15 cellular contexts compared by ENCODE assay signal in the genomic region with DNA sequence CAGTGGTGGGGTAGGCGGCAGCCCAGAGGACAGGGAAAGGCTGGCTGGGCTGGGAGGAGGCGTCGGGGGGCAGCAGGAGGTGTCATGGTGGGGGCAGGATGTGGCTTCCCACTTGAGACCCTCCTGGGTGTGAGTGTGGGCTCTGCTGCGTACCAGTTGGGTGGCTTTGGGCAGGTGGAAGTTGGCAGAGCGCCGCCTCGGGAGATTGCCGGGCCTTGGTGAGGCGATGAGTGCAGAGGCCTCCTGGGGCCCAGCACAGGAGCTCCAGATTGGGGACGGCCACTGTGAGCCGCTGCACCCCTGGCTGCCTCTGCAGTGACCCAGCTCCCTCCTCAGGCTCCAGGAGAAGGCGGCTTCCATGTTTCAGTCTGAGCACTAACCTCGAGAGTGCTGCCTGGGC. TPM values are rescaled to one million over a fixed set of nuclear protein-coding genes. Genes with fewer than 3 reads are reported as not detected.
DNase-seq lines count a peak whose midpoint lies in the region; ATAC-seq and TF ChIP-seq lines count a peak whose summit lies in the region.
"Had no signal": no experiment of that assay in that cellular context is flagged by ENCODE, and none has a peak within 500 bp of the region (broad histone marks: within the 10 kb centered on the region; RNA-seq: fewer than 3 reads in every experiment).

No MANE protein-coding gene starts in this region.

- H3K9me3 ChIP-seq in heart left ventricle (no peaks in the 10 kb centered on the region), neuronal stem cell (replicated peaks in 1 of 2; ENCODE audit: control insufficient read depth in 2 of 2, insufficient read depth in 1 of 2, low read depth in 1 of 2, low read length in 2 of 2) (no peaks in the 10 kb centered on the region), testis (no peaks in the 10 kb centered on the region)

- H3K27ac ChIP-seq in heart left ventricle: peak overlapping the region in 10 of 12 donors; percentile 5 to 75 (median 46)
- H3K27ac ChIP-seq in neuronal stem cell (replicated peaks; ENCODE audit: low read length): no peak overlapping the region
- peak overlapping the region; percentile 26 to 39 for H3K27ac ChIP-seq in testis
- H3K27ac ChIP-seq: KMS-11, RWPE1 had no signal

- H3K4me2 ChIP-seq in neuronal stem cell (ENCODE audit: insufficient read depth, low read length, poor library complexity, severe bottlenecking): no peak overlapping the region
- H3K4me2 ChIP-seq: KMS-11 had no signal

- WGBS in heart left ventricle, 4 donors: 77 to 85% (median 83%) methylated on average over 8 to 13 of the region's 13 CpGs
- no CpG with 5 or more reads among the region's 13 CpGs for WGBS in neuronal stem cell (ENCODE audit: extremely low coverage in 2 of 2, insufficient read length in 2 of 2, insufficient replicate concordance in 1 of 2), 2 donors
- WGBS in testis, 2 donors: 95 to 97% methylated on average over 6 to 12 of the region's 13 CpGs

- peaks cover 21% of the 10 kb centered on the region for H3K79me1 ChIP-seq in neuronal stem cell (ENCODE audit: low read depth, low read length)

- TF ChIP-seq CTCF in heart left ventricle (IDR thresholded peaks at IDR 0.05) (no peak), WTC11 (IDR thresholded peaks at IDR 0.05) (no peak), testis (IDR thresholded peaks at IDR 0.05) (no peak), Calu3 (IDR thresholded peaks at IDR 0.05; ENCODE audit: unreplicated experiment) (no peak)

- BruUV-seq in Calu3 (replicated peaks; lab: Mats Ljungman, UMichigan): no TSS peak

- H4K91ac ChIP-seq in neuronal stem cell (ENCODE audit: low read depth, low read length, poor library complexity): no peak overlapping the region

- TF ChIP-seq POLR2A in heart left ventricle (IDR thresholded peaks at IDR 0.05): no peak
- no peak for TF ChIP-seq POLR2A in testis (IDR thresholded peaks at IDR 0.05)

- CTCF ChIA-PET in WTC11 (lab: Charles Lee) (interaction anchor here (1.4 kb wide), 1 partner anchor 44 kb away, joined by 5 read pairs; no protein-coding TSS in a partner anchor), Calu3 (lab: Charles Lee) (interaction anchor here (1.6 kb wide), 1 partner anchor 9 kb away, joined by 3 read pairs; no protein-coding TSS in a partner anchor)

- intact Hi-C loops in heart left ventricle (cut with DNase I) (loop anchor here in 1 of 10 donors (10.0 kb wide), 1 partner anchor 213 kb away; a partner anchor contains a TSS), cardiac septum (cut with DNase I) (no loop called here), testis (cut with DNase I; ENCODE audit: low total_unique reads) (no loop called here), Calu3 (cut with micrococcal nuclease; ENCODE audit: unreplicated experiment) (no loop called here)

- H4K8ac ChIP-seq in neuronal stem cell (ENCODE audit: low read depth, low read length): no peak overlapping the region

- no peak overlapping the region for H3K23ac ChIP-seq in neuronal stem cell (ENCODE audit: low read depth, low read length, poor library complexity)

- no peak overlapping the region for H3K14ac ChIP-seq in neuronal stem cell (ENCODE audit: low read length)

- no peak overlapping the region for H2BK15ac ChIP-seq in neuronal stem cell (ENCODE audit: low read length)

- H3K4me3 Mint-ChIP-seq in WTC11 (no peak overlapping the region), Calu3 (ENCODE audit: low read depth, unreplicated experiment) (no peak overlapping the region)

- H2BK5ac ChIP-seq in neuronal stem cell (ENCODE audit: low read length): peak overlapping the region; percentile 87

- no peak overlapping the region for H3K9ac ChIP-seq in neuronal stem cell (ENCODE audit: low read depth, low read length, poor library complexity)
- H3K9ac ChIP-seq: KMS-11 had no signal

- POLR2A ChIA-PET in WTC11 (lab: Charles Lee): interaction anchor here (0.7 kb wide), 1 partner anchor 44 kb away, joined by 3 read pairs; no protein-coding TSS in a partner anchor

- H3K27me3 Mint-ChIP-seq in WTC11 (ENCODE audit: low read depth) (no peaks in the 10 kb centered on the region), Calu3 (ENCODE audit: unreplicated experiment) (no peaks in the 10 kb centered on the region)

- H2BK120ac ChIP-seq in neuronal stem cell (ENCODE audit: low read depth, low read length): no peak overlapping the region

- no peak overlapping the region for H2BK12ac ChIP-seq in neuronal stem cell (ENCODE audit: low read length)

- H3K27ac Mint-ChIP-seq in WTC11 (no peak overlapping the region), Calu3 (ENCODE audit: unreplicated experiment) (no peak overlapping the region)

- no peak overlapping the region for H3K4ac ChIP-seq in neuronal stem cell (ENCODE audit: low read length)

- peak overlapping the region; percentile 14 for H2AK5ac ChIP-seq in neuronal stem cell (ENCODE audit: low read depth, low read length)

- DNase-seq in heart left ventricle (no peak), cardiac septum (ENCODE audit: low spot score) (no peak), WTC11 (ENCODE audit: low spot score) (no peak), neuronal stem cell (ENCODE audit: low spot score) (no peak), testis (no peak), NCI-H82 (lab: John Stamatoyannopoulos, UW) (no peak), Calu3 (no peak)
- DNase-seq: NCI-H1436, NCI-H2029, NCI-H2171 treated with DMSO at 0.1 percent for 48 hours, NCI-H446 treated with DMSO at 0.1 percent for 48 hours, PC-3 had no signal

- H3K18ac ChIP-seq in neuronal stem cell (ENCODE audit: low read length): no peak overlapping the region

- H3K36me3 ChIP-seq in heart left ventricle (no peaks in the 10 kb centered on the region), neuronal stem cell (replicated peaks in 1 of 2; ENCODE audit: control insufficient read depth in 2 of 2, insufficient read depth in 2 of 2, low read length in 2 of 2) (peaks cover 28 to 75% of the 10 kb centered on the region in 2 donors), testis (ENCODE audit: low read depth, missing control alignments) (no peaks in the 10 kb centered on the region)

- H3K36me3 Mint-ChIP-seq in WTC11: peaks cover 32% of the 10 kb centered on the region
- H3K36me3 Mint-ChIP-seq in Calu3 (ENCODE audit: insufficient read depth, unreplicated experiment): peaks cover 46% of the 10 kb centered on the region

- ATAC-seq in heart left ventricle (peak in 1 of 4 donors; percentile 13), WTC11 (no peak), GM21367 (IDR thresholded peaks at IDR 0.05; ENCODE audit: unreplicated experiment) (no peak)
- ATAC-seq: PC-3 had no signal

- H3K4me3 ChIP-seq in heart left ventricle (no peak overlapping the region), neuronal stem cell (ENCODE audit: low read length in 2 of 2) (no peak overlapping the region), testis (no peak overlapping the region)

- H3K9me3 Mint-ChIP-seq in WTC11: no peaks in the 10 kb centered on the region
- H3K9me3 Mint-ChIP-seq in Calu3 (ENCODE audit: low read depth, unreplicated experiment): no peaks in the 10 kb centered on the region

- H3K4me1 Mint-ChIP-seq in WTC11 (peaks cover 14% of the 10 kb centered on the region), Calu3 (ENCODE audit: low read depth, unreplicated experiment) (peaks cover 13% of the 10 kb centered on the region)

- no peak overlapping the region for H2AFZ ChIP-seq in neuronal stem cell (ENCODE audit: low read length)

- H3K4me1 ChIP-seq in heart left ventricle (peaks cover 4 to 44% (median 17%) of the 10 kb centered on the region in 12 donors), neuronal stem cell (ENCODE audit: control insufficient read depth in 2 of 2, insufficient read depth in 1 of 2, low read depth in 1 of 2, low read length in 2 of 2) (peaks cover 9 to 10% of the 10 kb centered on the region in 2 donors), testis (peaks cover 51% of the 10 kb centered on the region)

- H3K27me3 ChIP-seq in heart left ventricle (no peaks in the 10 kb centered on the region), neuronal stem cell (ENCODE audit: control insufficient read depth in 3 of 3, insufficient read depth in 3 of 3, low read depth in 1 of 3, low read length in 3 of 3) (no peaks in the 10 kb centered on the region), testis (no peaks in the 10 kb centered on the region)

TF ChIP-seq in WTC11, 78 proteins besides CTCF, POLR2A, EP300 and RAD21 (continues in another document):
- TF ChIP-seq FOXP1 (CRISPR knock-in tag; IDR thresholded peaks at IDR 0.05; ENCODE audit: borderline replicate concordance) (no peak), ELF4 (CRISPR knock-in tag; IDR thresholded peaks at IDR 0.05; ENCODE audit: low read depth) (no peak)
- TF ChIP-seq, protein P1, sequence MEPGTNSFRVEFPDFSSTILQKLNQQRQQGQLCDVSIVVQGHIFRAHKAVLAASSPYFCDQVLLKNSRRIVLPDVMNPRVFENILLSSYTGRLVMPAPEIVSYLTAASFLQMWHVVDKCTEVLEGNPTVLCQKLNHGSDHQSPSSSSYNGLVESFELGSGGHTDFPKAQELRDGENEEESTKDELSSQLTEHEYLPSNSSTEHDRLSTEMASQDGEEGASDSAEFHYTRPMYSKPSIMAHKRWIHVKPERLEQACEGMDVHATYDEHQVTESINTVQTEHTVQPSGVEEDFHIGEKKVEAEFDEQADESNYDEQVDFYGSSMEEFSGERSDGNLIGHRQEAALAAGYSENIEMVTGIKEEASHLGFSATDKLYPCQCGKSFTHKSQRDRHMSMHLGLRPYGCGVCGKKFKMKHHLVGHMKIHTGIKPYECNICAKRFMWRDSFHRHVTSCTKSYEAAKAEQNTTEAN (CRISPR knock-in tag; IDR thresholded peaks at IDR 0.05): no peak

RNA-seq across cellular contexts. Expression of a gene that starts 13.8 kb away (rescaled TPM):
- 10 to 100 TPM; 10.9 to 30.6 (median 15.3) TPM for total RNA-seq in heart left ventricle
- polyA plus RNA-seq in heart left ventricle: 1 to 10 TPM; 8.5 to 9.0 TPM
- total RNA-seq in cardiac septum: 7.3 TPM
- total RNA-seq in WTC11 (2021): 61.0 to 81.8 TPM (median 63.1 TPM) in 3 replicates
- polyA plus RNA-seq in neuronal stem cell (2013, experiment 1 of 2): 19.5 TPM
- polyA plus RNA-seq in neuronal stem cell (2013, experiment 2 of 2): 19.1 TPM
- 10 to 100 TPM; 46.6 to 80.6 TPM for total RNA-seq in testis
- polyA plus RNA-seq in testis (ENCODE audit: insufficient read depth, low read depth, low replicate concordance): 38.8 TPM
- 63.2 and 68.9 TPM in 2 replicates for total RNA-seq in Calu3 (2022)
